ENCODE assay signal across 8 cellular contexts in the genomic region with DNA sequence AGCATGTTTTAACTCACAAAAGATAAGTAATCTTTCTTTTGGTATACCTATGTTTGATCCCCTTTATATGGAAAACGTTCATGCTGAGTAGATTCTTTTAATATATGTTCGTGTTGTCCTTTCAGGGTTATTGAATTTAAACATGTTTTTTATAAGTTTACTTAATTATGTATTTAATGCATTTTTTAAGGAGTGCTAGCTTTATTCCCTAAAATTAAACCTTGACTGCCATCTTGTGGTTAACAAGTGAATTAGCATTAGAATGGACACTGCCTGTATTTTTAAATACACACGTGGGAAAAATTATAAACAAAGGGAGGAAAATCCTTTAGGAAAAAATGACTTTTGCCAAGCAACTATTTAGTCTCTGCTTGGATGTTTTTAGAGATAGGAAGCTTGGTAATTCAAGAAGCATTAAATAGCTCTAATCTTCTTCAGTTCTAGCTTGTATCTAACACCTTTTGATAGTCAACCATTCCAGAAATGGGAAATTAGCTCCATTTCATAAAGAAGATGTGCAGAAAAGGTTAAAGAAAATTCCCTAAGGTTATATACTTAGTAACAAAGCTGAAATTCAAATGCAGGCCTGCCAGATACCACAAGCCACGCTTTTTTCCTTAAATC. TPM values are rescaled to one million over a fixed set of nuclear protein-coding genes. Genes with fewer than 3 reads are reported as not detected.
A peak's percentile ranks its signal among the peaks of the same experiment; 100 is the strongest.
DNase-seq lines count a peak whose midpoint lies in the region; ATAC-seq, FAIRE-seq and TF ChIP-seq lines count a peak whose summit lies in the region.

No MANE protein-coding gene starts in this region.

- POLR2A ChIA-PET in BJ (lab: Charles Lee), result no interaction called here
- POLR2A ChIA-PET in HEK293T (lab: Yijun Ruan, JAX), result no interaction called here

- H3K9me3 Mint-ChIP-seq in neural progenitor cell, result no peaks in the 10 kb centered on the region

- H3K27me3 ChIP-seq in BJ (ENCODE audit: control insufficient read depth, insufficient read depth, low read length) (no peaks in the 10 kb centered on the region; the same call in none of the 2 replicates), neural progenitor cell (no peaks in the 10 kb centered on the region)

- no peak overlapping the region for H3K9ac ChIP-seq in neural progenitor cell

- no peak overlapping the region for H3K27ac ChIP-seq in neural progenitor cell

- CTCF ChIA-PET in BJ (lab: Yijun Ruan, JAX), result interaction anchor here (0.7 to 3.0 kb wide), 26 partner anchors 11 to 1405 kb away, joined by 3 to 19 read pairs (median 4); no protein-coding TSS in a partner anchor
- CTCF ChIA-PET in HEK293T (lab: Yijun Ruan, JAX), result interaction anchor here (0.6 to 2.0 kb wide), 5 partner anchors 64 to 572 kb away, joined by 3 to 10 read pairs (median 4); no protein-coding TSS in a partner anchor

- no peak for ATAC-seq in GM19463 (IDR thresholded peaks at IDR 0.05; ENCODE audit: unreplicated experiment)

- peak overlapping the region; percentile 46 for H3K4me2 ChIP-seq in neural progenitor cell

- H3K4me3 Mint-ChIP-seq in neural progenitor cell, result no peak overlapping the region

- TF ChIP-seq CTCF in BJ (IDR thresholded peaks at IDR 0.05; ENCODE audit: insufficient read depth, low read depth, low read length), result peak; percentile 53
- TF ChIP-seq CTCF in neural progenitor cell (IDR thresholded peaks at IDR 0.05), result peak; percentile 91

- H3K4me3 ChIP-seq in BJ (ENCODE audit: low read depth, low read length) (no peak overlapping the region), neural progenitor cell (no peak overlapping the region)

- H3K27ac Mint-ChIP-seq in neural progenitor cell, result no peak overlapping the region

- FAIRE-seq in endometrium (lab: Jason Lieb, UNC), result peak; percentile 97

- H3K36me3 Mint-ChIP-seq in neural progenitor cell, result no peaks in the 10 kb centered on the region

- H4K20me1 ChIP-seq in neural progenitor cell (ENCODE audit: low read depth), result no peaks in the 10 kb centered on the region

- peaks cover 17% of the 10 kb centered on the region for H3K4me1 ChIP-seq in neural progenitor cell

- H3K79me2 ChIP-seq in neural progenitor cell (ENCODE audit: low read depth), result no peaks in the 10 kb centered on the region

- H3K36me3 ChIP-seq in BJ (ENCODE audit: control insufficient read depth, insufficient read depth, low read length), result no peaks in the 10 kb centered on the region
- no peaks in the 10 kb centered on the region for H3K36me3 ChIP-seq in neural progenitor cell

- H3K9me3 ChIP-seq in neural progenitor cell (ENCODE audit: low read depth), result no peaks in the 10 kb centered on the region

- no peak overlapping the region for H2AFZ ChIP-seq in neural progenitor cell (replicated peaks)

- H3K4me1 Mint-ChIP-seq in neural progenitor cell, result peaks cover 22% of the 10 kb centered on the region

- H3F3A ChIP-seq in neural progenitor cell (ENCODE audit: low read depth), result peaks cover 20% of the 10 kb centered on the region

- no peaks in the 10 kb centered on the region for H3K27me3 Mint-ChIP-seq in neural progenitor cell (ENCODE audit: insufficient read depth, low read depth)

- DNase-seq in BJ (ENCODE audit: low read depth) (no peak), HEK293T (ENCODE audit: extremely low spot score) (no peak), OCI-M1 (lab: John Stamatoyannopoulos, UW) (peak; percentile 63), neural progenitor cell (ENCODE audit: low spot score) (peak; percentile 55), hepatic stellate cell (ENCODE audit: low spot score) (no peak)
- DNase-seq in activated T-cell treated with anti-CD3 and anti-CD28 coated beads, Interleukin-2, amount 50 U/mL, for 1 hour, result no peak

TF ChIP-seq in HEK293T, 16 proteins besides CTCF, POLR2A, EP300 and RAD21:
- TF ChIP-seq CTBP1 (IDR thresholded peaks at IDR 0.05; ENCODE audit: borderline replicate concordance), result peak; percentile 27; the same call in 1 of the 2 replicates
- TF ChIP-seq FOXM1 (IDR thresholded peaks at IDR 0.05; ENCODE audit: borderline replicate concordance), result no peak

RNA-seq across cellular contexts. Expression of gene UBE2U, which starts 43.0 kb away (rescaled TPM):
- not detected in 2 replicates for polyA plus RNA-seq in BJ (2011; rRNA removed)
- not detected in 2 replicates for polyA minus RNA-seq in BJ (2011; rRNA and poly(A)+ RNA removed)
- total RNA-seq in neural progenitor cell (ENCODE audit: low replicate concordance), result not detected in 2 replicates

Comparison
In these comparisons a context has a peak if more than half of its experiments do, and no peak if none do; other contexts are left out.
1. DNase-seq: peak in OCI-M1 (single experiment) and neural progenitor cell (single experiment); none in BJ (single experiment), HEK293T (single experiment), hepatic stellate cell (single experiment) and activated T-cell treated with anti-CD3 and anti-CD28 coated beads, Interleukin-2, amount 50 U/mL, for 1 hour (single experiment).